19 cellular contexts compared by ENCODE assay signal in genomic region chr20:22381812-22382416, GRCh38.
"Had no signal": no experiment of that assay in that cellular context is flagged by ENCODE, and none has a peak within 500 bp of the region (broad histone marks: within the 10 kb centered on the region; RNA-seq: fewer than 3 reads in every experiment).

No MANE protein-coding gene starts in this region.

- H3K4me2 ChIP-seq: hepatocyte had no signal

- H3K9me3 ChIP-seq: ovary, psoas muscle, tibial nerve, vagina had no signal

- H3K79me2 ChIP-seq: hepatocyte had no signal

- H2AFZ ChIP-seq: hepatocyte had no signal

- H3K4me1 ChIP-seq: psoas muscle, tibial nerve, vagina had no signal

- H3K27me3 ChIP-seq: ovary, tibial nerve, vagina had no signal

- H3K36me3 ChIP-seq: ovary, tibial nerve, vagina had no signal

- ATAC-seq: effector memory CD8-positive, alpha-beta T cell; naive thymus-derived CD4-positive, alpha-beta T cell; right cardiac atrium had no signal

- H3K27ac ChIP-seq: hepatocyte, ovary, psoas muscle, skin epidermis, tibial nerve, vagina, VCaP had no signal

- H3K4me3 ChIP-seq: hepatocyte, ovary, psoas muscle, skin epidermis, tibial nerve, vagina had no signal

- DNase-seq: activated CD4-positive, alpha-beta T cell treated with anti-CD3 and anti-CD28 coated beads for 1 hour; activated CD4-positive, alpha-beta T cell treated with anti-CD3 and anti-CD28 coated beads, Interleukin-2, amount 50 U/mL, for 48 hours; activated naive CD4-positive, alpha-beta T cell; activated naive CD8-positive, alpha-beta T cell treated with anti-CD3 and anti-CD28 coated beads for 36 hours; amniotic stem cell; effector memory CD8-positive, alpha-beta T cell; foreskin fibroblast; naive thymus-derived CD4-positive, alpha-beta T cell; ovary; psoas muscle; right cardiac atrium; stimulated activated CD4-positive, alpha-beta T cell treated with anti-CD3 and anti-CD28 coated beads, Interleukin-15, amount 100 ng/mL, for 24 hours; stimulated activated CD4-positive, alpha-beta T cell treated with anti-CD3 and anti-CD28 coated beads, Interleukin-2, amount 100 ng/mL, for 48 hours; T-helper 2 cell had no signal
